ENCODE assay signal across 41 cellular contexts in the genomic region with DNA sequence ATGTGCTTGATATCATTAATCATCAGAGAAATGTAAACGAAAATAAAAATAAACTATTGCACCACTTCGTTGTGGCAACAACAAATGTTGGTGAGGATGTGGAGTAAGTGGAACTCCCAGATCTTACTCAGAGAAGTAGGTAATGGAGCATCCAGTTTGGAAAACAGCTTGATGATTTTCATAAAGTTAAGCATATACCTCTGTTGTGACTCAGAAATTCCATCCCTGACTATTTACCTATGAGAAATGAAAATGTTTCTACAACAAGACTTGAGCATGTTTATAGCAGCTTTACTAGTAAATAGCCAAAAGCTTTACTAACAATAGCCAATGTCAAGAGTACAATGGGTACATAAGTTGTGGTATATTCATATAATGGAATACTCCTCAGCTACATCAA.
"Had no signal": no experiment of that assay in that cellular context is flagged by ENCODE, and none has a peak within 500 bp of the region (broad histone marks: within the 10 kb centered on the region; RNA-seq: fewer than 3 reads in every experiment).

No MANE protein-coding gene starts in this region.

- H3K27ac ChIP-seq: adrenal gland, ascending aorta, body of pancreas, brain microvascular endothelial cell, breast epithelium, cardiac muscle cell had no signal

- FAIRE-seq: astrocyte, bronchial epithelial cell had no signal

- H3K9me3 ChIP-seq: adrenal gland, ascending aorta, body of pancreas, breast epithelium had no signal

- H3K27me3 Mint-ChIP-seq: activated naive CD4-positive, alpha-beta T cell treated with anti-CD3 and anti-CD28 coated beads, Interleukin-2, amount 10 ng/mL, durations not matched to agents 7 days and 5 days; activated naive CD4-positive, alpha-beta T cell treated with anti-CD3 and anti-CD28 coated beads, Interleukin-2, amount 50 U/mL, for 24 hours; activated naive CD8-positive, alpha-beta T cell; activated naive CD8-positive, alpha-beta T cell treated with anti-CD3 and anti-CD28 coated beads for 36 hours; activated naive CD8-positive, alpha-beta T cell treated with anti-CD3 and anti-CD28 coated beads, Interleukin-2, amount 10 ng/mL, durations not matched to agents 7 days and 5 days; activated naive CD8-positive, alpha-beta T cell treated with anti-CD3 and anti-CD28 coated beads, Interleukin-2, amount 50 U/mL, for 24 hours; activated T-cell treated with anti-CD3 and anti-CD28 coated beads, Interleukin-2, amount 50 U/mL, for 24 hours; activated T-helper 17 cell treated with anti-CD3 and anti-CD28 coated beads, Interleukin-2, amount 50 U/mL, for 72 hours; brain; central memory CD8-positive, alpha-beta T cell had no signal

- H3K4me3 Mint-ChIP-seq: activated naive CD4-positive, alpha-beta T cell treated with anti-CD3 and anti-CD28 coated beads for 36 hours; activated naive CD4-positive, alpha-beta T cell treated with anti-CD3 and anti-CD28 coated beads, Interleukin-2, amount 10 ng/mL, durations not matched to agents 7 days and 5 days; activated naive CD4-positive, alpha-beta T cell treated with anti-CD3 and anti-CD28 coated beads, Interleukin-2, amount 50 U/mL, for 24 hours; activated naive CD8-positive, alpha-beta T cell; activated naive CD8-positive, alpha-beta T cell treated with anti-CD3 and anti-CD28 coated beads for 36 hours; activated naive CD8-positive, alpha-beta T cell treated with anti-CD3 and anti-CD28 coated beads, Interleukin-2, amount 10 ng/mL, durations not matched to agents 7 days and 5 days; activated naive CD8-positive, alpha-beta T cell treated with anti-CD3 and anti-CD28 coated beads, Interleukin-2, amount 50 U/mL, for 24 hours; activated T-cell treated with anti-CD3 and anti-CD28 coated beads, Interleukin-2, amount 50 U/mL, for 24 hours; activated T-cell treated with anti-CD3 and anti-CD28 coated beads, Interleukin-2, amount 50 U/mL, for 4 hours; activated T-cell treated with anti-CD3 and anti-CD28 coated beads, Interleukin-2, amount 50 U/mL, for 72 hours; activated T-helper 1 cell treated with anti-CD3 and anti-CD28 coated beads, Interleukin-12 subunit alpha, Interleukin-12 subunit beta, Interleukin-2, Interleukin-4 antibody, amounts not matched to agents 30 ng/mL and 10 ng/mL and 1 ng/mL, durations not matched to agents 14 hours and 24 hours and 36 hours; activated T-helper 17 cell treated with anti-CD3 and anti-CD28 coated beads, Interleukin-2, amount 50 U/mL, for 72 hours; brain; central memory CD8-positive, alpha-beta T cell had no signal

- H3K36me3 Mint-ChIP-seq: activated naive CD4-positive, alpha-beta T cell treated with anti-CD3 and anti-CD28 coated beads, Interleukin-2, amount 10 ng/mL, durations not matched to agents 7 days and 5 days; activated naive CD4-positive, alpha-beta T cell treated with anti-CD3 and anti-CD28 coated beads, Interleukin-2, amount 50 U/mL, for 24 hours; activated naive CD4-positive, alpha-beta T cell treated with anti-CD3 and anti-CD28 coated beads, Interleukin-2, amount 50 U/mL, for 72 hours; activated naive CD8-positive, alpha-beta T cell; activated naive CD8-positive, alpha-beta T cell treated with anti-CD3 and anti-CD28 coated beads for 36 hours; activated naive CD8-positive, alpha-beta T cell treated with anti-CD3 and anti-CD28 coated beads, Interleukin-2, amount 10 ng/mL, durations not matched to agents 7 days and 5 days; brain had no signal

- H3K27me3 ChIP-seq: adrenal gland, ascending aorta, body of pancreas, brain microvascular endothelial cell, breast epithelium, cardiac muscle cell had no signal

- H3K4me3 ChIP-seq: adrenal gland, ascending aorta, body of pancreas, breast epithelium, cardiac muscle cell had no signal

- H3K4me1 ChIP-seq: adrenal gland, ascending aorta, body of pancreas, breast epithelium had no signal

- H3K36me3 ChIP-seq: adrenal gland, ascending aorta, brain microvascular endothelial cell, breast epithelium, cardiac muscle cell had no signal

- DNase-seq: activated effector memory CD4-positive, alpha-beta T cell treated with anti-CD3 and anti-CD28 coated beads, Interleukin-2, amount 50 U/mL, for 16 hours; activated effector memory CD4-positive, alpha-beta T cell treated with Interleukin-2 at 50 U/mL for 16 hours; activated gamma-delta T cell; activated gamma-delta T cell treated with Interleukin-2 at 50 U/mL for 16 hours; activated naive CD4-positive, alpha-beta T cell; activated naive CD4-positive, alpha-beta T cell treated with anti-CD3 and anti-CD28 coated beads for 36 hours; activated naive CD4-positive, alpha-beta T cell treated with anti-CD3 and anti-CD28 coated beads, Interleukin-2, amount 10 ng/mL, durations not matched to agents 7 days and 5 days; activated naive CD4-positive, alpha-beta T cell treated with anti-CD3 and anti-CD28 coated beads, Interleukin-2, amount 50 U/mL, for 16 hours; activated naive CD4-positive, alpha-beta T cell treated with Interleukin-2 at 50 U/mL for 16 hours; activated naive CD8-positive, alpha-beta T cell treated with anti-CD3 and anti-CD28 coated beads for 36 hours; activated naive CD8-positive, alpha-beta T cell treated with anti-CD3 and anti-CD28 coated beads, Interleukin-2, amount 10 ng/mL, durations not matched to agents 7 days and 5 days; activated naive CD8-positive, alpha-beta T cell treated with anti-CD3 and anti-CD28 coated beads, Interleukin-2, amount 50 U/mL, for 24 hours; activated T-cell treated with anti-CD3 and anti-CD28 coated beads for 4 hours; activated T-cell treated with anti-CD3 and anti-CD28 coated beads, Interleukin-2, amount 50 U/mL, for 1 hour; activated T-cell treated with anti-CD3 and anti-CD28 coated beads, Interleukin-2, amount 50 U/mL, for 24 hours; activated T-cell treated with anti-CD3 and anti-CD28 coated beads, Interleukin-2, amount 50 U/mL, for 4 hours; activated T-cell treated with anti-CD3 and anti-CD28 coated beads, Interleukin-2, amount 50 U/mL, for 48 hours; activated T-cell treated with anti-CD3 and anti-CD28 coated beads, Interleukin-2, amount 50 U/mL, for 72 hours; adrenal gland; amniotic stem cell; amygdala; anterior cingulate cortex; aorta; body of pancreas; brain microvascular endothelial cell; caudate nucleus; central memory CD4-positive, alpha-beta T cell; cerebellar nuclear complex had no signal

- H3K9me3 Mint-ChIP-seq: activated naive CD4-positive, alpha-beta T cell treated with anti-CD3 and anti-CD28 coated beads for 36 hours; activated naive CD4-positive, alpha-beta T cell treated with anti-CD3 and anti-CD28 coated beads, Interleukin-2, amount 10 ng/mL, durations not matched to agents 7 days and 5 days; activated naive CD8-positive, alpha-beta T cell treated with anti-CD3 and anti-CD28 coated beads, Interleukin-2, amount 10 ng/mL, durations not matched to agents 7 days and 5 days; activated naive CD8-positive, alpha-beta T cell treated with anti-CD3 and anti-CD28 coated beads, Interleukin-2, amount 50 U/mL, for 24 hours; activated T-cell treated with anti-CD3 and anti-CD28 coated beads, Interleukin-2, amount 50 U/mL, for 24 hours; activated T-cell treated with anti-CD3 and anti-CD28 coated beads, Interleukin-2, amount 50 U/mL, for 4 hours; activated T-cell treated with anti-CD3 and anti-CD28 coated beads, Interleukin-2, amount 50 U/mL, for 72 hours; activated T-helper 1 cell treated with anti-CD3 and anti-CD28 coated beads, Interleukin-12 subunit alpha, Interleukin-12 subunit beta, Interleukin-2, Interleukin-4 antibody, amounts not matched to agents 30 ng/mL and 10 ng/mL and 1 ng/mL, durations not matched to agents 14 hours and 24 hours and 36 hours; activated T-helper 17 cell treated with anti-CD3 and anti-CD28 coated beads, Interleukin-2, amount 50 U/mL, for 72 hours; activated T-helper 2 cell treated with anti-CD3 and anti-CD28 coated beads, Interferon-gamma antibody, Interleukin-2, Interleukin-4, amounts not matched to agents 10 μg/mL and 5 μg/mL and 100 μg/mL, durations not matched to agents 14 hours and 24 hours and 36 hours; central memory CD8-positive, alpha-beta T cell had no signal

- ATAC-seq: activated naive CD4-positive, alpha-beta T cell treated with anti-CD3 and anti-CD28 coated beads, Interleukin-2, amount 50 U/mL, for 72 hours; activated naive CD8-positive, alpha-beta T cell treated with anti-CD3 and anti-CD28 coated beads, Interleukin-2, amount 50 U/mL, for 24 hours; activated T-cell treated with anti-CD3 and anti-CD28 coated beads, Interleukin-2, amount 50 U/mL, for 4 hours; activated T-cell treated with anti-CD3 and anti-CD28 coated beads, Interleukin-2, amount 50 U/mL, for 72 hours; activated T-helper 17 cell treated with anti-CD3 and anti-CD28 coated beads, Interleukin-2, amount 50 U/mL, for 72 hours; body of pancreas had no signal

- H3K27ac Mint-ChIP-seq: activated naive CD4-positive, alpha-beta T cell treated with anti-CD3 and anti-CD28 coated beads for 36 hours; activated naive CD4-positive, alpha-beta T cell treated with anti-CD3 and anti-CD28 coated beads, Interleukin-2, amount 10 ng/mL, durations not matched to agents 7 days and 5 days; activated naive CD4-positive, alpha-beta T cell treated with anti-CD3 and anti-CD28 coated beads, Interleukin-2, amount 50 U/mL, for 24 hours; activated naive CD4-positive, alpha-beta T cell treated with anti-CD3 and anti-CD28 coated beads, Interleukin-2, amount 50 U/mL, for 72 hours; activated naive CD8-positive, alpha-beta T cell; activated naive CD8-positive, alpha-beta T cell treated with anti-CD3 and anti-CD28 coated beads for 36 hours; activated naive CD8-positive, alpha-beta T cell treated with anti-CD3 and anti-CD28 coated beads, Interleukin-2, amount 10 ng/mL, durations not matched to agents 7 days and 5 days; activated naive CD8-positive, alpha-beta T cell treated with anti-CD3 and anti-CD28 coated beads, Interleukin-2, amount 50 U/mL, for 24 hours; activated T-cell treated with anti-CD3 and anti-CD28 coated beads, Interleukin-2, amount 50 U/mL, for 24 hours; activated T-cell treated with anti-CD3 and anti-CD28 coated beads, Interleukin-2, amount 50 U/mL, for 72 hours; activated T-helper 1 cell treated with anti-CD3 and anti-CD28 coated beads, Interleukin-12 subunit alpha, Interleukin-12 subunit beta, Interleukin-2, Interleukin-4 antibody, amounts not matched to agents 30 ng/mL and 10 ng/mL and 1 ng/mL, durations not matched to agents 14 hours and 24 hours and 36 hours; activated T-helper 17 cell treated with anti-CD3 and anti-CD28 coated beads, Interleukin-2, amount 50 U/mL, for 72 hours; activated T-helper 2 cell treated with anti-CD3 and anti-CD28 coated beads, Interferon-gamma antibody, Interleukin-2, Interleukin-4, amounts not matched to agents 10 μg/mL and 5 μg/mL and 100 μg/mL, durations not matched to agents 14 hours and 24 hours and 36 hours had no signal

- H3K4me1 Mint-ChIP-seq: activated naive CD4-positive, alpha-beta T cell treated with anti-CD3 and anti-CD28 coated beads, Interleukin-2, amount 10 ng/mL, durations not matched to agents 7 days and 5 days; activated naive CD4-positive, alpha-beta T cell treated with anti-CD3 and anti-CD28 coated beads, Interleukin-2, amount 50 U/mL, for 24 hours; activated naive CD8-positive, alpha-beta T cell treated with anti-CD3 and anti-CD28 coated beads for 36 hours; activated naive CD8-positive, alpha-beta T cell treated with anti-CD3 and anti-CD28 coated beads, Interleukin-2, amount 10 ng/mL, durations not matched to agents 7 days and 5 days; activated naive CD8-positive, alpha-beta T cell treated with anti-CD3 and anti-CD28 coated beads, Interleukin-2, amount 50 U/mL, for 24 hours; activated T-helper 17 cell treated with anti-CD3 and anti-CD28 coated beads, Interleukin-2, amount 50 U/mL, for 72 hours; central memory CD8-positive, alpha-beta T cell had no signal
